Comparison of ENCODE assay signal across 13 cellular contexts in the genomic region with DNA sequence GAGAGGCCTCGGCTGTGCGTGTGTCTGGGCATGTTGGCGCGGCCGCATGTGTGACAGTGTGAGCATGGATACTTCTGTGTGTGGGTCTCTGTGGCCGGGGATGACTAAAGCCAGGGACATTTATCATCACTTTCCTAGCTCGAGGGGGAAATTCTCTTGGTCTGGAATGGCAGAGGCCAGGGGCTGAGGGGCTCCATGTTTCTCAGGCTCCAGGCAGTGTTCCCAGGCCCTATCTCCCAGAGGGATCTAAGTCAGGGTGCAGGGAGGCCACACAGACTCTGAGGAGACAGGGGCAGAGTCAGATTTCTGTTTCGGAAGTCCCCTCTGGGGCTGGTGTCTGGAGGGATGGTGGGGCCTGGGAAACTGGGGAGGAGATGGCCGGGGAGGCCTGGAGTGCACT. TPM values are rescaled to one million over a fixed set of nuclear protein-coding genes. Genes with fewer than 3 reads are reported as not detected.
"Had no signal": no experiment of that assay in that cellular context is flagged by ENCODE, and none has a peak within 500 bp of the region (broad histone marks: within the 10 kb centered on the region; RNA-seq: fewer than 3 reads in every experiment).

No MANE protein-coding gene starts in this region.

- H3K27ac Mint-ChIP-seq: activated CD8-positive, alpha-beta memory T cell treated with anti-CD3 and anti-CD28 coated beads, Interleukin-2, amount 10 ng/mL, durations not matched to agents 7 days and 5 days; activated naive CD8-positive, alpha-beta T cell; activated T-cell treated with anti-CD3 and anti-CD28 coated beads, Interleukin-2, amount 50 U/mL, for 24 hours; immature natural killer cell had no signal

- H3K36me3 ChIP-seq: pancreas, upper lobe of right lung had no signal

- FAIRE-seq: pancreas, small intestine had no signal

- DNase-seq: activated CD8-positive, alpha-beta memory T cell treated with anti-CD3 and anti-CD28 coated beads, Interleukin-2, amount 10 ng/mL, durations not matched to agents 7 days and 5 days; activated effector memory CD4-positive, alpha-beta T cell treated with Interleukin-2 at 50 U/mL for 16 hours; activated T-cell treated with anti-CD3 and anti-CD28 coated beads, Interleukin-2, amount 50 U/mL, for 24 hours; immature natural killer cell; left colon; pancreas; small intestine; stimulated activated naive CD4-positive, alpha-beta T cell; upper lobe of right lung had no signal

- H3K9me3 Mint-ChIP-seq: activated T-cell treated with anti-CD3 and anti-CD28 coated beads, Interleukin-2, amount 50 U/mL, for 24 hours; immature natural killer cell had no signal

- H3K9me3 ChIP-seq: pancreas, upper lobe of right lung had no signal

- ATAC-seq: activated CD8-positive, alpha-beta memory T cell treated with anti-CD3 and anti-CD28 coated beads, Interleukin-2, amount 10 ng/mL, durations not matched to agents 7 days and 5 days; left colon; pancreas; upper lobe of right lung had no signal

- H3K36me3 Mint-ChIP-seq: activated naive CD8-positive, alpha-beta T cell; immature natural killer cell had no signal

- H3K4me3 Mint-ChIP-seq: activated CD8-positive, alpha-beta memory T cell treated with anti-CD3 and anti-CD28 coated beads, Interleukin-2, amount 10 ng/mL, durations not matched to agents 7 days and 5 days; activated naive CD8-positive, alpha-beta T cell; activated T-cell treated with anti-CD3 and anti-CD28 coated beads, Interleukin-2, amount 50 U/mL, for 24 hours; immature natural killer cell had no signal

- H3K4me3 ChIP-seq: pancreas, upper lobe of right lung had no signal

- H3K27ac ChIP-seq: upper lobe of right lung had no signal

- H3K27me3 ChIP-seq: pancreas, upper lobe of right lung had no signal

- H3K27me3 Mint-ChIP-seq: activated CD8-positive, alpha-beta memory T cell treated with anti-CD3 and anti-CD28 coated beads, Interleukin-2, amount 10 ng/mL, durations not matched to agents 7 days and 5 days; activated naive CD8-positive, alpha-beta T cell; activated T-cell treated with anti-CD3 and anti-CD28 coated beads, Interleukin-2, amount 50 U/mL, for 24 hours had no signal

RNA-seq across cellular contexts. Expression of gene SPNS3, which starts 41.3 kb away (rescaled TPM):
- total RNA-seq: bronchial epithelial cell, chondrocyte had no signal
- polyA plus RNA-seq: neural cell had no signal
